ENCODE assay signal across 8 cellular contexts in the genomic region with DNA sequence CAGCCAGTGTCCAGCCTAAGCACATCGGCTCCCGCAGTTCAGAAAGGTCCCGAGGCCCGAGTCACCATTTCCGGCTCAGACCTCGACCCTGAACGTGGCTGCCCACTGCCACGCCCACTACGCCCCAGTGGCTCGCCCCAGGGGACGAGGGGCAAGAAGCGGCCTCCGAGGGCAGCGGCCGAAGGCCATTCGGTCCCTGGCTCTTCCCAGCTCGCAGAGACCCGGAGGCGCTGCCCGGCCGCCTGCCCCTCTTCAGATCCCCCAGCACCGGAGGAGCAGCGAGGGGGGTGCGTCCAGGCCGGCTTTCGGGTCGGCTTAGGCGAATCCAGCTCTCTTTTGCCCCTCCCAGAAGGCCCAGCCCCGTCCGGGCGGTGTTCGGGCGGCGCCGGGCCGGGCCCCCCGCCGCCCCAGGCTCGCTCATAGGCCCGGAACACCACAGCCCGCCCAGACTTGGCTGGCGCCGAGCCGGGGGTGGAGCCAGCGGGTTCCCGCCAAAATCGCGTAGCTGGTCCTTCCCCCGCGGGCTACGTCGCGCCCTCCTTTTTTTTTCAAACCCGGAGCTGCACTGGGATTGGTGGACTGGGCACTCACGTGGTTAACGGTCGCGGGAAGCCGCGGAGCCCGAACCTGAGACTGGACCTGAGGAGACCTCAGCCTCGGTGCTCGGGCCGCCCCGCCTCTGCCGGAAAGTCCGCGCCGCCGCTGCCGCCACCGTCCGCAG. TPM values are rescaled to one million over a fixed set of nuclear protein-coding genes. Genes with fewer than 3 reads are reported as not detected.
A peak's percentile ranks its signal among the peaks of the same experiment; 100 is the strongest.
DNase-seq lines count a peak whose midpoint lies in the region; FAIRE-seq and TF ChIP-seq lines count a peak whose summit lies in the region.

Gene WEE1 (plus strand): TSS at position 617 of the 721 bp plus-strand sequence. CDS start 264 bp downstream, outside the sequence.

- peaks cover 36% of the 10 kb centered on the region for H3K36me3 Mint-ChIP-seq in HFFc6 (ENCODE audit: low read depth)

- H2BK15ac ChIP-seq in neuronal stem cell (ENCODE audit: low read length), result peak within 1 kb of the TSS; percentile 95

- H3K27ac ChIP-seq in neuronal stem cell (replicated peaks; ENCODE audit: low read length), result peak within 1 kb of the TSS; percentile 98
- H3K27ac ChIP-seq in subcutaneous abdominal adipose tissue (ENCODE audit: low read depth, low read length), result peak within 1 kb of the TSS; percentile 77

- H4K91ac ChIP-seq in neuronal stem cell (ENCODE audit: low read depth, low read length, poor library complexity), result peak within 1 kb of the TSS; percentile 93

- H3K9me3 ChIP-seq in neuronal stem cell (replicated peaks in 1 of 2; ENCODE audit: control insufficient read depth in 2 of 2, insufficient read depth in 1 of 2, low read depth in 1 of 2, low read length in 2 of 2), result no peaks in the 10 kb centered on the region
- no peaks in the 10 kb centered on the region for H3K9me3 ChIP-seq in subcutaneous abdominal adipose tissue (ENCODE audit: control insufficient read depth in 5 of 5, low read length in 5 of 5)

- in situ Hi-C loops in SK-MEL-5 (cut with HindIII; ENCODE audit: low pct_unique_long_range_greater_than_20kb, low sequenced_read_pairs), result no loop called here

- FAIRE-seq in frontal cortex (lab: Jason Lieb, UNC), result no peak

- H3K14ac ChIP-seq in neuronal stem cell (ENCODE audit: low read length), result peak within 1 kb of the TSS; percentile 58

- peak within 1 kb of the TSS; percentile 99 for H2AK5ac ChIP-seq in neuronal stem cell (ENCODE audit: low read depth, low read length)

- H2AFZ ChIP-seq in neuronal stem cell (ENCODE audit: low read length), result peak within 1 kb of the TSS; percentile 93

- H3K27ac Mint-ChIP-seq in HFFc6, result peak within 1 kb of the TSS; percentile 100

- peaks cover 19% of the 10 kb centered on the region for H3K27me3 Mint-ChIP-seq in HFFc6 (ENCODE audit: insufficient read depth)

- peak within 1 kb of the TSS; percentile 91 to 100 for H3K4me3 ChIP-seq in neuronal stem cell (ENCODE audit: low read length in 2 of 2)
- peak within 1 kb of the TSS; percentile 69 to 89 (median 77) for H3K4me3 ChIP-seq in subcutaneous abdominal adipose tissue (ENCODE audit: low read depth in 1 of 5, low read length in 5 of 5)

- H3K4me2 ChIP-seq in neuronal stem cell (ENCODE audit: insufficient read depth, low read length, poor library complexity, severe bottlenecking), result peak within 1 kb of the TSS; percentile 84

- peak within 1 kb of the TSS; percentile 99 for H2BK5ac ChIP-seq in neuronal stem cell (ENCODE audit: low read length)

- no CpG with 5 or more reads among the region's 73 CpGs for WGBS in neuronal stem cell (ENCODE audit: extremely low coverage in 2 of 2, insufficient read length in 2 of 2, insufficient replicate concordance in 1 of 2), 2 donors

- H3K4me1 Mint-ChIP-seq in HFFc6 (ENCODE audit: low read depth), result peaks cover 57% of the 10 kb centered on the region

- peak within 1 kb of the TSS; percentile 63 for H2BK12ac ChIP-seq in neuronal stem cell (ENCODE audit: low read length)

- no peaks in the 10 kb centered on the region for H3K27me3 ChIP-seq in neuronal stem cell (ENCODE audit: control insufficient read depth in 3 of 3, insufficient read depth in 3 of 3, low read depth in 1 of 3, low read length in 3 of 3)
- peaks cover 0 to 13% (median 3%) of the 10 kb centered on the region in 5 donors for H3K27me3 ChIP-seq in subcutaneous abdominal adipose tissue (ENCODE audit: control insufficient read depth in 5 of 5, insufficient read depth in 4 of 5, low read length in 5 of 5)

- H3K79me1 ChIP-seq in neuronal stem cell (ENCODE audit: low read depth, low read length), result no peaks in the 10 kb centered on the region

- H3K9me3 Mint-ChIP-seq in HFFc6, result no peaks in the 10 kb centered on the region; the same call in 1 of the 2 replicates

- H3K18ac ChIP-seq in neuronal stem cell (ENCODE audit: low read length), result peak within 1 kb of the TSS; percentile 100

- peak within 1 kb of the TSS; percentile 80 for H3K4ac ChIP-seq in neuronal stem cell (ENCODE audit: low read length)

- no peak for TF ChIP-seq CTCF in HFFc6 (IDR thresholded peaks at IDR 0.05)

- peak within 1 kb of the TSS; percentile 87 for H3K4me3 Mint-ChIP-seq in HFFc6

- H3K36me3 ChIP-seq in neuronal stem cell (replicated peaks in 1 of 2; ENCODE audit: control insufficient read depth in 2 of 2, insufficient read depth in 2 of 2, low read length in 2 of 2) (peaks cover 5 to 33% of the 10 kb centered on the region in 2 donors), subcutaneous abdominal adipose tissue (ENCODE audit: control insufficient read depth in 5 of 5, insufficient read depth in 5 of 5, low read length in 5 of 5) (peaks cover 0 to 2% (median 0%) of the 10 kb centered on the region in 5 donors)

- H3K9ac ChIP-seq in neuronal stem cell (ENCODE audit: low read depth, low read length, poor library complexity) (peak within 1 kb of the TSS; percentile 95), subcutaneous abdominal adipose tissue (ENCODE audit: low read length in 5 of 5) (peak within 1 kb of the TSS in 4 of 5 donors; percentile 76 to 86 (median 79))

- peaks cover 7 to 15% of the 10 kb centered on the region in 2 donors for H3K4me1 ChIP-seq in neuronal stem cell (ENCODE audit: control insufficient read depth in 2 of 2, insufficient read depth in 1 of 2, low read depth in 1 of 2, low read length in 2 of 2)
- peaks cover 0 to 32% (median 26%) of the 10 kb centered on the region in 5 donors for H3K4me1 ChIP-seq in subcutaneous abdominal adipose tissue (ENCODE audit: control insufficient read depth in 5 of 5, insufficient read depth in 5 of 5, low read length in 5 of 5)

- DNase-seq in GM04504 (ENCODE audit: low read depth), result peak; percentile 98
- peak; percentile 98 for DNase-seq in HFFc6
- DNase-seq in NAMALWA (ENCODE audit: low spot score), result peak; percentile 98
- peak; percentile 97 for DNase-seq in SK-MEL-5 (ENCODE audit: low read depth, low spot score)
- DNase-seq in activated naive CD4-positive, alpha-beta T cell treated with Interleukin-2 at 50 U/mL for 16 hours, result peak; percentile 98
- peak; percentile 97 for DNase-seq in frontal cortex (ENCODE audit: low spot score in 2 of 2)
- DNase-seq in neuronal stem cell (ENCODE audit: low spot score), result peak; percentile 99

- H4K8ac ChIP-seq in neuronal stem cell (ENCODE audit: low read depth, low read length), result no peak within 1 kb of the TSS

- H3K23ac ChIP-seq in neuronal stem cell (ENCODE audit: low read depth, low read length, poor library complexity), result peak within 1 kb of the TSS; percentile 94

- peak within 1 kb of the TSS; percentile 99 for H2BK120ac ChIP-seq in neuronal stem cell (ENCODE audit: low read depth, low read length)

RNA-seq across cellular contexts. Expression of gene WEE1, which starts in this region (rescaled TPM):
- 10 to 100 TPM; 28.3 to 45.6 (median 39.4) TPM for total RNA-seq in HFFc6 (2021; fragmentation: NEBNext Ultra II Directional; extraction: Animal tissue kit (Norgen Biotek cat#: 25700))
- 23.7 and 30.1 TPM in 2 replicates for total RNA-seq in SK-MEL-5 (2014; rRNA removed; shearing (Covaris generic))
- polyA plus RNA-seq in SK-MEL-5 (2015; cell fraction: cytosol; rRNA removed), result 31.2 and 38.4 TPM in 2 replicates
- polyA plus RNA-seq in SK-MEL-5 (2015; cell fraction: nucleus; rRNA removed), result 69.8 and 97.0 TPM in 2 replicates
- total RNA-seq in frontal cortex, result 11.0 TPM
- polyA plus RNA-seq in neuronal stem cell (2013, experiment 1 of 2), result 47.6 TPM
- polyA plus RNA-seq in neuronal stem cell (2013, experiment 2 of 2), result 47.9 TPM

Comparison
In these comparisons a context has a peak if more than half of its experiments do, and no peak if none do; other contexts are left out.
1. Peak in every context shown above with its lines: DNase-seq, H3K4me3 ChIP-seq and H3K27ac ChIP-seq.